9 cellular contexts compared by ENCODE assay signal in the genomic region with DNA sequence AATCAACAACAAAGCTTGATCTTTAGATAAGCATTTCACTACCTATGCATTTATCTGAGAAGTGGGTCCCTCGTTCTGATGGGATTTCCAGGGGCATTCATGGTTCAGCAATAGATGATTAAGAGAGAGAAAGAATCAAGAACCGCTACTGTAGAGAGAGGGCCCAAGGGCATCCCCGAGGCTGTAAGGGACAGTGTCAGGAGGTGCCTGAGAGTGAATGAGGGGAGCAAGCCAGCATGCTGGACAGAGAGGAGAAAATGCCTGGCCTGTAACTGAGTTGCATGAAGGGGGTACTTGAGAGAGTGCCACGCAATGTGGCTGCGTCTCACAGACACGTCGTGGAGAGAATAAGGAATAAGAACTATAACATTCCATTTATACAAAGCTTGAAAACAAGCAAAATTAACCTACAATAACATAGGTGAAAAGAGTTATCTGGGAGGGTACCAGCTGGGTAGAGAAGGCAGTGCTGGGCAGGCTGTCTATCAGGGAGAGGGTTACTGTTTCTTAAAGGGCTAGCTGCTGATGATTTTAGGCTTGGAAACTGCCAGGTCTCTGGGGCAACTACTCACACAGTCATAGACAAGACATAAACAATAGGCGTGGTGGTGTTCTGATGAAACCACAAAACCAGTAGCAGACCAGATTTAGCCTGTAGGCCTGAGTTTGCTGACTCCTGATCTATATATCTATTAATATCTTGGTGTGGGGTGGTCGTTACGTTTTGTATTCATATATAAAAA.
DNase-seq lines count a peak whose midpoint lies in the region; ATAC-seq and TF ChIP-seq lines count a peak whose summit lies in the region.
"Had no signal": no experiment of that assay in that cellular context is flagged by ENCODE, and none has a peak within 500 bp of the region (broad histone marks: within the 10 kb centered on the region; RNA-seq: fewer than 3 reads in every experiment).

No MANE protein-coding gene starts in this region.

- peak overlapping the region; percentile 13 for H3K27ac Mint-ChIP-seq in activated T-cell treated with anti-CD3 and anti-CD28 coated beads, Interleukin-2, amount 50 U/mL, for 72 hours
- peak overlapping the region; percentile 78 for H3K27ac Mint-ChIP-seq in stimulated activated naive CD8-positive, alpha-beta T cell treated with anti-CD3 and anti-CD28 coated beads, Interleukin-15, Interleukin-2, amounts not matched to agents 100 ng/mL and 50 ng/mL, for 24 hours

- intact Hi-C loops in PC-3 (cut with micrococcal nuclease): loop anchor here (5.0 kb wide), 2 partner anchors 88 to 177 kb away; no protein-coding TSS in a partner anchor

- peak overlapping the region; percentile 64; the same call in 1 of the 2 replicates for H3K27ac ChIP-seq in PC-3 (ENCODE audit: low read length)

- TF ChIP-seq CTCF in PC-3 (conservative IDR thresholded peaks at IDR 0.05; ENCODE audit: low read depth, low read length) (no peak), epithelial cell of esophagus (IDR thresholded peaks at IDR 0.05; ENCODE audit: insufficient read depth, low read depth, low read length, missing control alignments) (no peak)

- no peak overlapping the region for H3K9ac ChIP-seq in PC-3 (ENCODE audit: low read length)

- peaks cover 77% of the 10 kb centered on the region for H3K4me1 Mint-ChIP-seq in activated T-cell treated with anti-CD3 and anti-CD28 coated beads, Interleukin-2, amount 50 U/mL, for 72 hours (ENCODE audit: low read depth)
- H3K4me1 Mint-ChIP-seq in stimulated activated naive CD8-positive, alpha-beta T cell treated with anti-CD3 and anti-CD28 coated beads, Interleukin-15, Interleukin-2, amounts not matched to agents 100 ng/mL and 50 ng/mL, for 24 hours (ENCODE audit: low read depth): peaks cover 69% of the 10 kb centered on the region

- no peaks in the 10 kb centered on the region for H3F3A ChIP-seq in PC-3 (ENCODE audit: low read length, unreplicated experiment)

- no peaks in the 10 kb centered on the region for H3K9me3 Mint-ChIP-seq in activated T-cell treated with anti-CD3 and anti-CD28 coated beads, Interleukin-2, amount 50 U/mL, for 72 hours
- H3K9me3 Mint-ChIP-seq in stimulated activated naive CD8-positive, alpha-beta T cell treated with anti-CD3 and anti-CD28 coated beads, Interleukin-15, Interleukin-2, amounts not matched to agents 100 ng/mL and 50 ng/mL, for 24 hours: peaks cover 2% of the 10 kb centered on the region

- POLR2A ChIA-PET in PC-3 (lab: Charles Lee; ENCODE audit: unreplicated experiment): interaction anchor here (0.7 kb wide), 1 partner anchor 25 kb away, joined by 4 read pairs; no protein-coding TSS in a partner anchor

- H3K9me3 ChIP-seq in PC-3 (ENCODE audit: low read length): no peaks in the 10 kb centered on the region

- H3K4me1 ChIP-seq in PC-3 (ENCODE audit: insufficient read depth, low read length): peaks cover 48% of the 10 kb centered on the region

- no peaks in the 10 kb centered on the region for H3K9me2 ChIP-seq in PC-3 (replicated peaks; ENCODE audit: low read length)

- no peaks in the 10 kb centered on the region for H3K27me3 ChIP-seq in PC-3 (ENCODE audit: low read length)

- BruUV-seq in PC-3 (replicated peaks; lab: Mats Ljungman, UMichigan): no TSS peak

- peak in 1 of 2 donors; percentile 5 for ATAC-seq in activated T-cell treated with anti-CD3 and anti-CD28 coated beads, Interleukin-2, amount 50 U/mL, for 72 hours (replicated peaks in 1 of 2)
- ATAC-seq in PC-3 (no peak), GM21381 (IDR thresholded peaks at IDR 0.05; ENCODE audit: unreplicated experiment) (no peak), HG02970 (IDR thresholded peaks at IDR 0.05; ENCODE audit: low FRiP score, unreplicated experiment) (no peak)

- no peaks in the 10 kb centered on the region for H3K79me2 ChIP-seq in PC-3 (ENCODE audit: low read length)

- no peak overlapping the region for H2AFZ ChIP-seq in PC-3 (ENCODE audit: low read length)

- H4K20me1 ChIP-seq in PC-3 (ENCODE audit: low read length): no peaks in the 10 kb centered on the region

- no peak overlapping the region for H3K4me3 ChIP-seq in PC-3 (ENCODE audit: low read length)
- no peak overlapping the region for H3K4me3 ChIP-seq in epithelial cell of esophagus (ENCODE audit: low read length)

- peaks cover 0 to 4% of the 10 kb centered on the region in 2 donors for H3K36me3 Mint-ChIP-seq in activated T-cell treated with anti-CD3 and anti-CD28 coated beads, Interleukin-2, amount 50 U/mL, for 72 hours (ENCODE audit: insufficient read depth in 2 of 2)
- no peaks in the 10 kb centered on the region for H3K36me3 Mint-ChIP-seq in stimulated activated naive CD8-positive, alpha-beta T cell treated with anti-CD3 and anti-CD28 coated beads, Interleukin-15, Interleukin-2, amounts not matched to agents 100 ng/mL and 50 ng/mL, for 24 hours (ENCODE audit: low read depth)

- CTCF ChIA-PET in PC-3 (lab: Charles Lee): no interaction called here

- H3K4me2 ChIP-seq in PC-3 (ENCODE audit: low read length): no peak overlapping the region

- peak overlapping the region; percentile 29 to 45 for H3K4me3 Mint-ChIP-seq in activated T-cell treated with anti-CD3 and anti-CD28 coated beads, Interleukin-2, amount 50 U/mL, for 72 hours
- no peak overlapping the region for H3K4me3 Mint-ChIP-seq in stimulated activated naive CD8-positive, alpha-beta T cell treated with anti-CD3 and anti-CD28 coated beads, Interleukin-15, Interleukin-2, amounts not matched to agents 100 ng/mL and 50 ng/mL, for 24 hours

- H3K36me3 ChIP-seq in PC-3 (ENCODE audit: low read depth, low read length): no peaks in the 10 kb centered on the region

- H3K27me3 Mint-ChIP-seq in activated T-cell treated with anti-CD3 and anti-CD28 coated beads, Interleukin-2, amount 50 U/mL, for 72 hours (ENCODE audit: low read depth): no peaks in the 10 kb centered on the region
- peaks cover 4% of the 10 kb centered on the region for H3K27me3 Mint-ChIP-seq in stimulated activated naive CD8-positive, alpha-beta T cell treated with anti-CD3 and anti-CD28 coated beads, Interleukin-15, Interleukin-2, amounts not matched to agents 100 ng/mL and 50 ng/mL, for 24 hours

- DNase-seq in activated T-cell treated with anti-CD3 and anti-CD28 coated beads, Interleukin-2, amount 50 U/mL, for 72 hours: peak; percentile 15 to 24
- DNase-seq in activated T-cell treated with anti-CD3 and anti-CD28 coated beads for 4 hours: no peak
- DNase-seq in PC-3: peak; percentile 66
- peak; percentile 93 for DNase-seq in epithelial cell of esophagus (ENCODE audit: low read depth)
- no peak for DNase-seq in NCI-H1092 (lab: John Stamatoyannopoulos, UW)
- DNase-seq: anterior cingulate cortex had no signal

Comparison
In these comparisons a context has a peak if more than half of its experiments do, and no peak if none do; other contexts are left out.
1. DNase-seq: peak in activated T-cell treated with anti-CD3 and anti-CD28 coated beads, Interleukin-2, amount 50 U/mL, for 72 hours (2 of 2), PC-3 (single experiment) and epithelial cell of esophagus (single experiment); none in activated T-cell treated with anti-CD3 and anti-CD28 coated beads for 4 hours (single experiment) and NCI-H1092 (single experiment).